23 cellular contexts compared by ENCODE assay signal in the genomic region with DNA sequence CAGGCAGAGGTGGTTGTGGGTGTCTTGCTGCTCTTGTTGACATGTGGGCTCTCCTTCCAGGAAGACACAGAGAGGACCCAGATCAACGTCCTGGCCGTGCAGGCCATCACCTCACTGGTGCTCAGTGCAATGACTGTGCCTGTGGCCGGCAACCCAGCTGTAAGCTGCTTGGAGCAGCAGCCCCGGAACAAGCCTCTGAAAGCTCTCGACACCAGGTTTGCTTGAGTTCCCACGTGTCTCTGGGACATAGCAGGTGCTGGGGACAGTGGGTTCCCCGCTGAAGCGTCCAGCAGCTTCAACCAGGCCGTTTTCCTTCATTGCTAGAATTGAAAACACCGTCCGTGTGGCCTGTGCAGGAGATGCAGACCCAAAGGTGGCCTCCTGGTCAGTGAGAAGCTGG.
"Had no signal": no experiment of that assay in that cellular context is flagged by ENCODE, and none has a peak within 500 bp of the region (broad histone marks: within the 10 kb centered on the region; RNA-seq: fewer than 3 reads in every experiment).

No MANE protein-coding gene starts in this region.

- H3K27ac Mint-ChIP-seq: activated CD8-positive, alpha-beta memory T cell treated with anti-CD3 and anti-CD28 coated beads, Interleukin-2, amount 10 ng/mL, durations not matched to agents 7 days and 5 days; nephron progenitor cell; stimulated activated naive CD8-positive, alpha-beta T cell treated with anti-CD3 and anti-CD28 coated beads, Interleukin-15, amount 100 ng/mL, for 72 hours; T-helper 1 cell treated with Interleukin-12 subunit alpha and Interleukin-12 subunit beta and Interleukin-4 antibody, amounts not matched to agents 30 μg/mL and 1 μg/mL, for 36 hours; WTC11 had no signal

- ATAC-seq: activated CD8-positive, alpha-beta memory T cell treated with anti-CD3 and anti-CD28 coated beads, Interleukin-2, amount 10 ng/mL, durations not matched to agents 7 days and 5 days; effector memory CD8-positive, alpha-beta T cell; stimulated activated naive CD8-positive, alpha-beta T cell treated with anti-CD3 and anti-CD28 coated beads, Interleukin-15, amount 100 ng/mL, for 72 hours; WTC11 had no signal

- H3K27ac ChIP-seq: esophagus muscularis mucosa, skin epidermis, tibial artery had no signal

- H3K9me3 ChIP-seq: esophagus muscularis mucosa, tibial artery had no signal

- H3K4me3 Mint-ChIP-seq: activated CD8-positive, alpha-beta memory T cell treated with anti-CD3 and anti-CD28 coated beads, Interleukin-2, amount 10 ng/mL, durations not matched to agents 7 days and 5 days; activated naive CD4-positive, alpha-beta T cell treated with anti-CD3 and anti-CD28 coated beads, Interleukin-2, amount 10 ng/mL, durations not matched to agents 7 days and 5 days; brain; effector memory CD8-positive, alpha-beta T cell; nephron progenitor cell; stimulated activated naive CD8-positive, alpha-beta T cell treated with anti-CD3 and anti-CD28 coated beads, Interleukin-15, amount 100 ng/mL, for 72 hours; T-helper 1 cell treated with Interleukin-12 subunit alpha and Interleukin-12 subunit beta and Interleukin-4 antibody, amounts not matched to agents 30 μg/mL and 1 μg/mL, for 36 hours; WTC11 had no signal

- DNase-seq: activated CD4-positive, alpha-beta T cell treated with anti-CD3 and anti-CD28 coated beads, Interleukin-2, amount 50 U/mL, for 48 hours; activated CD8-positive, alpha-beta memory T cell treated with anti-CD3 and anti-CD28 coated beads, Interleukin-2, amount 10 ng/mL, durations not matched to agents 7 days and 5 days; activated effector memory CD4-positive, alpha-beta T cell treated with anti-CD3 and anti-CD28 coated beads, Interleukin-2, amount 50 U/mL, for 16 hours; activated naive CD4-positive, alpha-beta T cell treated with anti-CD3 and anti-CD28 coated beads, Interleukin-2, amount 10 ng/mL, durations not matched to agents 7 days and 5 days; activated T-cell treated with anti-CD3 and anti-CD28 coated beads for 4 hours; anterior cingulate cortex; caudate nucleus; effector memory CD8-positive, alpha-beta T cell; glutamatergic neuron; hippocampal formation; mesenchymal stem cell; nephron progenitor cell; nucleus accumbens; retina; stimulated activated CD4-positive, alpha-beta T cell treated with anti-CD3 and anti-CD28 coated beads, Interleukin-1b, Interleukin-23, amount 100 ng/mL, for 48 hours; stimulated activated naive CD8-positive, alpha-beta T cell treated with anti-CD3 and anti-CD28 coated beads, Interleukin-15, amount 100 ng/mL, for 72 hours; T1000 had no signal

- H3K9me3 Mint-ChIP-seq: activated naive CD4-positive, alpha-beta T cell treated with anti-CD3 and anti-CD28 coated beads, Interleukin-2, amount 10 ng/mL, durations not matched to agents 7 days and 5 days; brain; effector memory CD8-positive, alpha-beta T cell; nephron progenitor cell; stimulated activated naive CD8-positive, alpha-beta T cell treated with anti-CD3 and anti-CD28 coated beads, Interleukin-15, amount 100 ng/mL, for 72 hours; T-helper 1 cell treated with Interleukin-12 subunit alpha and Interleukin-12 subunit beta and Interleukin-4 antibody, amounts not matched to agents 30 μg/mL and 1 μg/mL, for 36 hours; WTC11 had no signal

- H3K27me3 Mint-ChIP-seq: activated CD8-positive, alpha-beta memory T cell treated with anti-CD3 and anti-CD28 coated beads, Interleukin-2, amount 10 ng/mL, durations not matched to agents 7 days and 5 days; activated naive CD4-positive, alpha-beta T cell treated with anti-CD3 and anti-CD28 coated beads, Interleukin-2, amount 10 ng/mL, durations not matched to agents 7 days and 5 days; brain; effector memory CD8-positive, alpha-beta T cell; stimulated activated naive CD8-positive, alpha-beta T cell treated with anti-CD3 and anti-CD28 coated beads, Interleukin-15, amount 100 ng/mL, for 72 hours had no signal

- H3K27me3 ChIP-seq: esophagus muscularis mucosa, tibial artery had no signal

- H3K4me1 Mint-ChIP-seq: brain, nephron progenitor cell, WTC11 had no signal

- H3K4me3 ChIP-seq: esophagus muscularis mucosa, skin epidermis, tibial artery had no signal
